Comparison of ENCODE assay signal across 16 cellular contexts in genomic region chr20:54103762-54104600, GRCh38. TPM values are rescaled to one million over a fixed set of nuclear protein-coding genes. Genes with fewer than 3 reads are reported as not detected.
A peak's percentile ranks its signal among the peaks of the same experiment; 100 is the strongest.
DNase-seq lines count a peak whose midpoint lies in the region; ATAC-seq and TF ChIP-seq lines count a peak whose summit lies in the region.
"Had no signal": no experiment of that assay in that cellular context is flagged by ENCODE, and none has a peak within 500 bp of the region (broad histone marks: within the 10 kb centered on the region; RNA-seq: fewer than 3 reads in every experiment).

No MANE protein-coding gene starts in this region.

- H3K9ac ChIP-seq in Karpas-422 (ENCODE audit: low read length) (no peak overlapping the region), mammary epithelial cell (ENCODE audit: insufficient read depth, low read length) (no peak overlapping the region)

- intact Hi-C loops in mammary epithelial cell (cut with micrococcal nuclease): loop anchor here (2.0 kb wide), 1 partner anchor 37 kb away; no protein-coding TSS in a partner anchor

- no peak overlapping the region for H3K4me2 ChIP-seq in Karpas-422 (ENCODE audit: low read depth, low read length, poor library complexity, severe bottlenecking)
- H3K4me2 ChIP-seq in mammary epithelial cell (ENCODE audit: insufficient read depth, low read depth, low read length): no peak overlapping the region

- in situ Hi-C loops in mammary epithelial cell (cut with MboI; ENCODE audit: low sequenced_read_pairs in 2 of 2) (no loop called here), brain microvascular endothelial cell (cut with HindIII; ENCODE audit: low pct_ligation_motif_present, low sequenced_read_pairs) (loop anchor here (10.0 kb wide), 1 partner anchor 91 kb away; no protein-coding TSS in a partner anchor)

- H3K27me3 ChIP-seq in Karpas-422 (ENCODE audit: low read length): no peaks in the 10 kb centered on the region
- no peaks in the 10 kb centered on the region for H3K27me3 ChIP-seq in mammary epithelial cell (ENCODE audit: insufficient read depth, low read length)
- H3K27me3 ChIP-seq in brain microvascular endothelial cell (replicated peaks): no peaks in the 10 kb centered on the region
- H3K27me3 ChIP-seq: pancreas, uterus had no signal

- H3K36me3 ChIP-seq in Karpas-422 (ENCODE audit: insufficient read depth, low read length) (no peaks in the 10 kb centered on the region), mammary epithelial cell (ENCODE audit: insufficient read depth, low read length) (no peaks in the 10 kb centered on the region), brain microvascular endothelial cell (replicated peaks) (no peaks in the 10 kb centered on the region)
- H3K36me3 ChIP-seq: BE2C, lower lobe of right lung, pancreas, uterus had no signal

- DNase-seq in Karpas-422 (no peak), epithelial cell of proximal tubule (ENCODE audit: low read depth) (peak; percentile 45), mammary epithelial cell (no peak), brain microvascular endothelial cell (no peak), NCI-H524 treated with DMSO at 0.1 percent for 48 hours (lab: John Stamatoyannopoulos, UW) (no peak)
- DNase-seq: DMS 273 treated with DMSO at 0.1 percent for 48 hours, GOT3 had no signal

- no TSS peak for BruUV-seq in mammary epithelial cell (replicated peaks; lab: Mats Ljungman, UMichigan)

- H4K20me1 ChIP-seq in Karpas-422 (ENCODE audit: insufficient read depth, low read depth, low read length): no peaks in the 10 kb centered on the region
- no peaks in the 10 kb centered on the region for H4K20me1 ChIP-seq in mammary epithelial cell (ENCODE audit: insufficient read depth, low read length)

- H3K4me1 ChIP-seq in Karpas-422 (ENCODE audit: low read length) (no peaks in the 10 kb centered on the region), mammary epithelial cell (ENCODE audit: insufficient read depth, low read length) (peaks cover 32% of the 10 kb centered on the region)
- H3K4me1 ChIP-seq: BE2C, lower lobe of right lung, uterus had no signal

- 96% methylated on average over 6 of the region's 6 CpGs for WGBS in mammary epithelial cell (ENCODE audit: low coverage, missing lambda C conversion rate)

- dilution Hi-C loops in mammary epithelial cell (cut with HindIII; ENCODE audit: low sequenced_read_pairs): loop anchor here (5.0 kb wide), 1 partner anchor 88 kb away; no protein-coding TSS in a partner anchor

- no peak overlapping the region for H3K4me3 ChIP-seq in Karpas-422 (ENCODE audit: low read length)
- H3K4me3 ChIP-seq in epithelial cell of proximal tubule (ENCODE audit: low read depth, low read length): no peak overlapping the region
- no peak overlapping the region for H3K4me3 ChIP-seq in mammary epithelial cell (replicated peaks in 1 of 3; ENCODE audit: insufficient read depth in 1 of 3, low read depth in 2 of 3, low read length in 3 of 3)
- H3K4me3 ChIP-seq in brain microvascular endothelial cell (ENCODE audit: low read depth, low read length): no peak overlapping the region
- H3K4me3 ChIP-seq: lower lobe of right lung, pancreas, uterus had no signal

- TF ChIP-seq CTCF in epithelial cell of proximal tubule (conservative IDR thresholded peaks at IDR 0.05; ENCODE audit: low read depth, low read length) (peak; percentile 8), mammary epithelial cell (conservative IDR thresholded peaks at IDR 0.05 in 1 of 2, IDR thresholded peaks at IDR 0.05 in 1 of 2; ENCODE audit: extremely low read depth in 1 of 2, insufficient read depth in 1 of 2, low read depth in 1 of 2, low read length in 2 of 2) (no peak), brain microvascular endothelial cell (IDR thresholded peaks at IDR 0.05; ENCODE audit: low read depth, low read length, missing control alignments) (no peak)

- peak; percentile 15 for ATAC-seq in GM19351 (IDR thresholded peaks at IDR 0.05; ENCODE audit: unreplicated experiment)

- CTCF ChIA-PET in mammary epithelial cell (lab: Charles Lee; ENCODE audit: low non-redundant PET): interaction anchor here (0.7 kb wide), 1 partner anchor 144 kb away, joined by 4 read pairs; no protein-coding TSS in a partner anchor

- H3K79me2 ChIP-seq in Karpas-422 (ENCODE audit: low read length) (no peaks in the 10 kb centered on the region), mammary epithelial cell (ENCODE audit: insufficient read depth, low read length) (no peaks in the 10 kb centered on the region)

- H3K9me3 ChIP-seq in Karpas-422 (ENCODE audit: low read length) (no peaks in the 10 kb centered on the region), mammary epithelial cell (replicated peaks; ENCODE audit: insufficient read depth, low read length) (no peaks in the 10 kb centered on the region)
- H3K9me3 ChIP-seq: BE2C, lower lobe of right lung, pancreas, uterus had no signal

- H3K27ac ChIP-seq in Karpas-422 (ENCODE audit: low read length) (no peak overlapping the region), temporal lobe (ENCODE audit: low read depth, low read length) (peak overlapping the region; percentile 49), mammary epithelial cell (ENCODE audit: insufficient read depth, low read depth, low read length) (no peak overlapping the region), brain microvascular endothelial cell (no peak overlapping the region)
- H3K27ac ChIP-seq: lower lobe of right lung, pancreas, uterus had no signal

- no peaks in the 10 kb centered on the region for H3K9me2 ChIP-seq in Karpas-422 (replicated peaks; ENCODE audit: insufficient read depth, low read length)

- H2AFZ ChIP-seq in Karpas-422 (ENCODE audit: low read length) (peak overlapping the region; percentile 14; the same call in 1 of the 2 replicates), mammary epithelial cell (ENCODE audit: low read depth, low read length) (no peak overlapping the region)

RNA-seq across cellular contexts. Expression of gene BCAS1, which starts 33.6 kb away (rescaled TPM):
- 0.11 and 0.14 TPM in 2 replicates for total RNA-seq in Karpas-422 (2014; rRNA removed; shearing (Covaris generic); ENCODE audit: low replicate concordance)
- under 0.01 and 0.65 TPM in 2 replicates for total RNA-seq in epithelial cell of proximal tubule
- 3.9 TPM for total RNA-seq in temporal lobe
- total RNA-seq in mammary epithelial cell: not detected
- polyA plus RNA-seq in mammary epithelial cell: not detected
- polyA minus RNA-seq in mammary epithelial cell: not detected
- total RNA-seq: activated CD4-positive, alpha-beta T cell treated with anti-CD3 and anti-CD28 coated beads, Interleukin-2, amount 10 ng/mL, durations not matched to agents 24 days and 14 days; LHCN-M2; RPMI7951 had no signal
